2 cellular contexts compared by ENCODE assay signal in the genomic region with DNA sequence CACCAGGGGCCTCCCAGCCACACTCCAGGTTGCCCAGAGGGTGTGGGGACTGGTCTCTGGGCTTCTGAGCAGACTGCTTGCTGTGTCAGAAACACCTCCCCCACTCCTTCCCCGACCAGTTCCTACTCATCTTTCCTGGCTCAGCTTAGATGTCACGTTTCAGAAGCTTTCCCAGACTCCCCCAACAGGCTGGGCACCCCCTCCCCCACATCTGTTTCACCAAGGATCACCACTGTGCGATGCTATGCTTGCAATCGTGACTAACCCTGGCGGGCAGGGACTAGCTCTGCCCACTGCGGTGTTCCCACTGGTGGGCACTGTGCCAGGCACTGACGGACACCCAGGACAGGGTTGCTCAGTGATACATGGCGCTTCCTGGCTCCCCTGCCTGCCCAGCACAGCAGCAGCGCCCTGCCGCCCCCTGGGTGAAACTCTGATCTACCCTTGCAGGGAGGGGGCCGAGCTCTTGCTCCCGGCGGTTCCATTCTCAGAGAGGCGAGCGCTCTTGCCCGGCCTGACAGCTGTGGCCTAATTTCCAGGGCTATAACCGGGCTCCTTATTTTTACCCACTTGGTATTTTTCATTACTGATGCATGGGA.
TF ChIP-seq lines count a peak whose summit lies in the region.

No MANE protein-coding gene starts in this region.

TF ChIP-seq in GM23338, 12 proteins besides CTCF, POLR2A, EP300 and RAD21 (continued from another document):
- TF ChIP-seq, protein P1, sequence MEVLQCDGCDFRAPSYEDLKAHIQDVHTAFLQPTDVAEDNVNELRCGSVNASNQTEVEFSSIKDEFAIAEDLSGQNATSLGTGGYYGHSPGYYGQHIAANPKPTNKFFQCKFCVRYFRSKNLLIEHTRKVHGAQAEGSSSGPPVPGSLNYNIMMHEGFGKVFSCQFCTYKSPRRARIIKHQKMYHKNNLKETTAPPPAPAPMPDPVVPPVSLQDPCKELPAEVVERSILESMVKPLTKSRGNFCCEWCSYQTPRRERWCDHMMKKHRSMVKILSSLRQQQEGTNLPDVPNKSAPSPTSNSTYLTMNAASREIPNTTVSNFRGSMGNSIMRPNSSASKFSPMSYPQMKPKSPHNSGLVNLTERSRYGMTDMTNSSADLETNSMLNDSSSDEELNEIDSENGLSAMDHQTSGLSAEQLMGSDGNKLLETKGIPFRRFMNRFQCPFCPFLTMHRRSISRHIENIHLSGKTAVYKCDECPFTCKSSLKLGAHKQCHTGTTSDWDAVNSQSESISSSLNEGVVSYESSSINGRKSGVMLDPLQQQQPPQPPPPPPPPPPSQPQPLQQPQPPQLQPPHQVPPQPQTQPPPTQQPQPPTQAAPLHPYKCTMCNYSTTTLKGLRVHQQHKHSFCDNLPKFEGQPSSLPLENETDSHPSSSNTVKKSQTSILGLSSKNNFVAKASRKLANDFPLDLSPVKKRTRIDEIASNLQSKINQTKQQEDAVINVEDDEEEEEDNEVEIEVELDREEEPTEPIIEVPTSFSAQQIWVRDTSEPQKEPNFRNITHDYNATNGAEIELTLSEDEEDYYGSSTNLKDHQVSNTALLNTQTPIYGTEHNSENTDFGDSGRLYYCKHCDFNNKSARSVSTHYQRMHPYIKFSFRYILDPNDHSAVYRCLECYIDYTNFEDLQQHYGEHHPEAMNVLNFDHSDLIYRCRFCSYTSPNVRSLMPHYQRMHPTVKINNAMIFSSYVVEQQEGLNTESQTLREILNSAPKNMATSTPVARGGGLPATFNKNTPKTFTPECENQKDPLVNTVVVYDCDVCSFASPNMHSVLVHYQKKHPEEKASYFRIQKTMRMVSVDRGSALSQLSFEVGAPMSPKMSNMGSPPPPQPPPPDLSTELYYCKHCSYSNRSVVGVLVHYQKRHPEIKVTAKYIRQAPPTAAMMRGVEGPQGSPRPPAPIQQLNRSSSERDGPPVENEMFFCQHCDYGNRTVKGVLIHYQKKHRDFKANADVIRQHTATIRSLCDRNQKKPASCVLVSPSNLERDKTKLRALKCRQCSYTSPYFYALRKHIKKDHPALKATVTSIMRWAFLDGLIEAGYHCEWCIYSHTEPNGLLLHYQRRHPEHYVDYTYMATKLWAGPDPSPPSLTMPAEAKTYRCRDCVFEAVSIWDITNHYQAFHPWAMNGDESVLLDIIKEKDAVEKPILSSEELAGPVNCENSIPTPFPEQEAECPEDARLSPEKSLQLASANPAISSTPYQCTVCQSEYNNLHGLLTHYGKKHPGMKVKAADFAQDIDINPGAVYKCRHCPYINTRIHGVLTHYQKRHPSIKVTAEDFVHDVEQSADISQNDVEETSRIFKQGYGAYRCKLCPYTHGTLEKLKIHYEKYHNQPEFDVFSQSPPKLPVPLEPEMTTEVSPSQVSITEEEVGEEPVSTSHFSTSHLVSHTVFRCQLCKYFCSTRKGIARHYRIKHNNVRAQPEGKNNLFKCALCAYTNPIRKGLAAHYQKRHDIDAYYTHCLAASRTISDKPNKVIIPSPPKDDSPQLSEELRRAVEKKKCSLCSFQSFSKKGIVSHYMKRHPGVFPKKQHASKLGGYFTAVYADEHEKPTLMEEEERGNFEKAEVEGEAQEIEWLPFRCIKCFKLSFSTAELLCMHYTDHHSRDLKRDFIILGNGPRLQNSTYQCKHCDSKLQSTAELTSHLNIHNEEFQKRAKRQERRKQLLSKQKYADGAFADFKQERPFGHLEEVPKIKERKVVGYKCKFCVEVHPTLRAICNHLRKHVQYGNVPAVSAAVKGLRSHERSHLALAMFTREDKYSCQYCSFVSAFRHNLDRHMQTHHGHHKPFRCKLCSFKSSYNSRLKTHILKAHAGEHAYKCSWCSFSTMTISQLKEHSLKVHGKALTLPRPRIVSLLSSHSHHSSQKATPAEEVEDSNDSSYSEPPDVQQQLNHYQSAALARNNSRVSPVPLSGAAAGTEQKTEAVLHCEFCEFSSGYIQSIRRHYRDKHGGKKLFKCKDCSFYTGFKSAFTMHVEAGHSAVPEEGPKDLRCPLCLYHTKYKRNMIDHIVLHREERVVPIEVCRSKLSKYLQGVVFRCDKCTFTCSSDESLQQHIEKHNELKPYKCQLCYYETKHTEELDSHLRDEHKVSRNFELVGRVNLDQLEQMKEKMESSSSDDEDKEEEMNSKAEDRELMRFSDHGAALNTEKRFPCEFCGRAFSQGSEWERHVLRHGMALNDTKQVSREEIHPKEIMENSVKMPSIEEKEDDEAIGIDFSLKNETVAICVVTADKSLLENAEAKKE (CRISPR knock-in tag; IDR thresholded peaks at IDR 0.05) = no peak
- TF ChIP-seq STAT1 (IDR thresholded peaks at IDR 0.05; ENCODE audit: unreplicated experiment) (no peak), POLR2AphosphoS5 (IDR thresholded peaks at IDR 0.05; ENCODE audit: low read depth) (no peak), NANOG (IDR thresholded peaks at IDR 0.05; ENCODE audit: borderline replicate concordance) (no peak), EZH2 (IDR thresholded peaks at IDR 0.05; ENCODE audit: low read depth, unreplicated experiment) (no peak), JUNB (IDR thresholded peaks at IDR 0.05; ENCODE audit: unreplicated experiment) (no peak), ZNF114 (CRISPR knock-in tag; IDR thresholded peaks at IDR 0.05) (no peak), CREB1 (CRISPR knock-in tag; IDR thresholded peaks at IDR 0.05; ENCODE audit: low read depth) (no peak)
- TF ChIP-seq, protein P2, sequence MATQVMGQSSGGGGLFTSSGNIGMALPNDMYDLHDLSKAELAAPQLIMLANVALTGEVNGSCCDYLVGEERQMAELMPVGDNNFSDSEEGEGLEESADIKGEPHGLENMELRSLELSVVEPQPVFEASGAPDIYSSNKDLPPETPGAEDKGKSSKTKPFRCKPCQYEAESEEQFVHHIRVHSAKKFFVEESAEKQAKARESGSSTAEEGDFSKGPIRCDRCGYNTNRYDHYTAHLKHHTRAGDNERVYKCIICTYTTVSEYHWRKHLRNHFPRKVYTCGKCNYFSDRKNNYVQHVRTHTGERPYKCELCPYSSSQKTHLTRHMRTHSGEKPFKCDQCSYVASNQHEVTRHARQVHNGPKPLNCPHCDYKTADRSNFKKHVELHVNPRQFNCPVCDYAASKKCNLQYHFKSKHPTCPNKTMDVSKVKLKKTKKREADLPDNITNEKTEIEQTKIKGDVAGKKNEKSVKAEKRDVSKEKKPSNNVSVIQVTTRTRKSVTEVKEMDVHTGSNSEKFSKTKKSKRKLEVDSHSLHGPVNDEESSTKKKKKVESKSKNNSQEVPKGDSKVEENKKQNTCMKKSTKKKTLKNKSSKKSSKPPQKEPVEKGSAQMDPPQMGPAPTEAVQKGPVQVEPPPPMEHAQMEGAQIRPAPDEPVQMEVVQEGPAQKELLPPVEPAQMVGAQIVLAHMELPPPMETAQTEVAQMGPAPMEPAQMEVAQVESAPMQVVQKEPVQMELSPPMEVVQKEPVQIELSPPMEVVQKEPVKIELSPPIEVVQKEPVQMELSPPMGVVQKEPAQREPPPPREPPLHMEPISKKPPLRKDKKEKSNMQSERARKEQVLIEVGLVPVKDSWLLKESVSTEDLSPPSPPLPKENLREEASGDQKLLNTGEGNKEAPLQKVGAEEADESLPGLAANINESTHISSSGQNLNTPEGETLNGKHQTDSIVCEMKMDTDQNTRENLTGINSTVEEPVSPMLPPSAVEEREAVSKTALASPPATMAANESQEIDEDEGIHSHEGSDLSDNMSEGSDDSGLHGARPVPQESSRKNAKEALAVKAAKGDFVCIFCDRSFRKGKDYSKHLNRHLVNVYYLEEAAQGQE (IDR thresholded peaks at IDR 0.05; ENCODE audit: unreplicated experiment) = no peak
TF ChIP-seq in GM23338: peak in this region for 0.

TF ChIP-seq in SK-N-SH, 30 proteins besides CTCF, POLR2A, EP300 and RAD21 (continued from another document):
- TF ChIP-seq, protein P3, sequence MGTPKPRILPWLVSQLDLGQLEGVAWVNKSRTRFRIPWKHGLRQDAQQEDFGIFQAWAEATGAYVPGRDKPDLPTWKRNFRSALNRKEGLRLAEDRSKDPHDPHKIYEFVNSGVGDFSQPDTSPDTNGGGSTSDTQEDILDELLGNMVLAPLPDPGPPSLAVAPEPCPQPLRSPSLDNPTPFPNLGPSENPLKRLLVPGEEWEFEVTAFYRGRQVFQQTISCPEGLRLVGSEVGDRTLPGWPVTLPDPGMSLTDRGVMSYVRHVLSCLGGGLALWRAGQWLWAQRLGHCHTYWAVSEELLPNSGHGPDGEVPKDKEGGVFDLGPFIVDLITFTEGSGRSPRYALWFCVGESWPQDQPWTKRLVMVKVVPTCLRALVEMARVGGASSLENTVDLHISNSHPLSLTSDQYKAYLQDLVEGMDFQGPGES (IDR thresholded peaks at IDR 0.05; ENCODE audit: low read depth, low read length) = no peak
- TF ChIP-seq YY1 (IDR thresholded peaks at IDR 0.05; ENCODE audit: low read depth) (peak; percentile 42; the same call in 1 of the 2 replicates), SMC3 (IDR thresholded peaks at IDR 0.05; ENCODE audit: low read depth, low read length) (peak; percentile 16; the same call in 1 of the 2 replicates), RFX5 (IDR thresholded peaks at IDR 0.05; ENCODE audit: low read length) (no peak), EZH2phosphoT487 (IDR thresholded peaks at IDR 0.05; ENCODE audit: borderline replicate concordance, low read depth) (no peak), TCF12 (IDR thresholded peaks at IDR 0.05) (peak; percentile 86), NFIC (IDR thresholded peaks at IDR 0.05; ENCODE audit: borderline replicate concordance) (peak; percentile 96), RCOR1 (IDR thresholded peaks at IDR 0.05; ENCODE audit: low read length) (no peak; the same call in 1 of the 2 replicates), GABPA (IDR thresholded peaks at IDR 0.05; ENCODE audit: low read depth) (no peak), SIN3A (IDR thresholded peaks at IDR 0.05; ENCODE audit: borderline replicate concordance, low read depth, low read length) (peak; percentile 36; the same call in 1 of the 2 replicates), NRF1 (IDR thresholded peaks at IDR 0.05; ENCODE audit: low read depth, low read length) (no peak), TEAD4 (IDR thresholded peaks at IDR 0.05; ENCODE audit: borderline replicate concordance, insufficient read depth) (peak; percentile 63)
- TF ChIP-seq, protein P4, sequence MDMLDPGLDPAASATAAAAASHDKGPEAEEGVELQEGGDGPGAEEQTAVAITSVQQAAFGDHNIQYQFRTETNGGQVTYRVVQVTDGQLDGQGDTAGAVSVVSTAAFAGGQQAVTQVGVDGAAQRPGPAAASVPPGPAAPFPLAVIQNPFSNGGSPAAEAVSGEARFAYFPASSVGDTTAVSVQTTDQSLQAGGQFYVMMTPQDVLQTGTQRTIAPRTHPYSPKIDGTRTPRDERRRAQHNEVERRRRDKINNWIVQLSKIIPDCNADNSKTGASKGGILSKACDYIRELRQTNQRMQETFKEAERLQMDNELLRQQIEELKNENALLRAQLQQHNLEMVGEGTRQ (IDR thresholded peaks at IDR 0.05; ENCODE audit: borderline replicate concordance, low read depth, low read length) = no peak
- TF ChIP-seq, protein P5, sequence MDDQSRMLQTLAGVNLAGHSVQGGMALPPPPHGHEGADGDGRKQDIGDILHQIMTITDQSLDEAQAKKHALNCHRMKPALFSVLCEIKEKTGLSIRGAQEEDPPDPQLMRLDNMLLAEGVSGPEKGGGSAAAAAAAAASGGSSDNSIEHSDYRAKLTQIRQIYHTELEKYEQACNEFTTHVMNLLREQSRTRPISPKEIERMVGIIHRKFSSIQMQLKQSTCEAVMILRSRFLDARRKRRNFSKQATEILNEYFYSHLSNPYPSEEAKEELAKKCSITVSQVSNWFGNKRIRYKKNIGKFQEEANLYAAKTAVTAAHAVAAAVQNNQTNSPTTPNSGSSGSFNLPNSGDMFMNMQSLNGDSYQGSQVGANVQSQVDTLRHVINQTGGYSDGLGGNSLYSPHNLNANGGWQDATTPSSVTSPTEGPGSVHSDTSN (IDR thresholded peaks at IDR 0.05) = peak; percentile 80
- TF ChIP-seq, protein P2 (IDR thresholded peaks at IDR 0.05; ENCODE audit: low read depth, low read length) = peak; percentile 20; the same call in 1 of the 2 replicates
